1 cellular context compared by ENCODE assay signal in the genomic region with DNA sequence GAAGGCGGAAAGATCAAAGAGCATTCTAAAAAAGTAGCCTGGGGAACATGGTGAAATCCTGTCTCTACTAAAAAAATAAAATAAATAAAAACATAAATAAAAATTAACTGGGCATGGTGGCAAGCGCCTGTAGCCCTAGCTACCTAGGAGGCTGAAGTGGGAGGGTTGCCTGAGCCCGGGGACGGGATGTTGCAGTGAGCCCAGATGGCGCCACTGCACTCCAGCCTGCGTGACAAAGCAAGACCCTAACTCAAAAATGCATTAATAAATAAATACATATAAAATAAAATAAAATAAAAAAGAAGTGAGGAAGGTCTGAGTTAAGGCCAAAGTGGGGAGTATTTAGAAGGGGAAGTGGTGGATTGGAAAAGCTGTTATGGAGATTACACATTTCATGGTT.
TF ChIP-seq lines count a peak whose summit lies in the region.

No MANE protein-coding gene starts in this region.

TF ChIP-seq in A549, 52 proteins besides CTCF, POLR2A, EP300 and RAD21 (continued from another document):
- TF ChIP-seq, protein P1, sequence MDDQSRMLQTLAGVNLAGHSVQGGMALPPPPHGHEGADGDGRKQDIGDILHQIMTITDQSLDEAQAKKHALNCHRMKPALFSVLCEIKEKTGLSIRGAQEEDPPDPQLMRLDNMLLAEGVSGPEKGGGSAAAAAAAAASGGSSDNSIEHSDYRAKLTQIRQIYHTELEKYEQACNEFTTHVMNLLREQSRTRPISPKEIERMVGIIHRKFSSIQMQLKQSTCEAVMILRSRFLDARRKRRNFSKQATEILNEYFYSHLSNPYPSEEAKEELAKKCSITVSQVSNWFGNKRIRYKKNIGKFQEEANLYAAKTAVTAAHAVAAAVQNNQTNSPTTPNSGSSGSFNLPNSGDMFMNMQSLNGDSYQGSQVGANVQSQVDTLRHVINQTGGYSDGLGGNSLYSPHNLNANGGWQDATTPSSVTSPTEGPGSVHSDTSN (IDR thresholded peaks at IDR 0.05): no peak
